Comparison of ENCODE assay signal across 15 cellular contexts in genomic region chr12:14275886-14276285, GRCh38.
A peak's percentile ranks its signal among the peaks of the same experiment; 100 is the strongest.
DNase-seq lines count a peak whose midpoint lies in the region; ATAC-seq and TF ChIP-seq lines count a peak whose summit lies in the region.
"Had no signal": no experiment of that assay in that cellular context is flagged by ENCODE, and none has a peak within 500 bp of the region (broad histone marks: within the 10 kb centered on the region; RNA-seq: fewer than 3 reads in every experiment).

No MANE protein-coding gene starts in this region.

- no peak overlapping the region for H2AFZ ChIP-seq in DND-41 (ENCODE audit: low read depth, low read length)

- H3K27me3 Mint-ChIP-seq in T-helper 17 cell: no peaks in the 10 kb centered on the region
- H3K27me3 Mint-ChIP-seq: activated naive CD4-positive, alpha-beta T cell treated with anti-CD3 and anti-CD28 coated beads, Interleukin-2, amount 50 U/mL, for 24 hours had no signal

- peaks cover 11% of the 10 kb centered on the region for H3K4me1 Mint-ChIP-seq in T-helper 17 cell

- no peaks in the 10 kb centered on the region for H4K20me1 ChIP-seq in DND-41 (ENCODE audit: insufficient read depth, low read length)

- H3K4me1 ChIP-seq in DND-41 (ENCODE audit: insufficient read depth, low read length) (no peaks in the 10 kb centered on the region), lower lobe of right lung (peaks cover 17% of the 10 kb centered on the region), testis (no peaks in the 10 kb centered on the region)

- DNase-seq in DND-41 (peak; percentile 26), Kasumi-1 (lab: John Stamatoyannopoulos, UW) (peak; percentile 38 to 59), T-helper 17 cell (no peak), lower lobe of right lung (no peak), testis (no peak)
- DNase-seq: CD4-positive, CD25-positive, alpha-beta regulatory T cell; effector CD4-positive, alpha-beta T cell; hypothalamus; left cardiac atrium; SHP77; stomach had no signal

- intact Hi-C loops in lower lobe of right lung (cut with DNase I) (no loop called here), testis (cut with DNase I; ENCODE audit: low total_unique reads) (no loop called here)

- H3K9me3 ChIP-seq in DND-41 (ENCODE audit: insufficient read depth, low read length, severe bottlenecking) (no peaks in the 10 kb centered on the region), T-helper 17 cell (ENCODE audit: control insufficient read depth, low read length, poor library complexity, severe bottlenecking) (no peaks in the 10 kb centered on the region), lower lobe of right lung (no peaks in the 10 kb centered on the region), testis (no peaks in the 10 kb centered on the region)

- H3K79me2 ChIP-seq in DND-41 (ENCODE audit: insufficient read depth, low read length): no peaks in the 10 kb centered on the region

- peaks cover 2% of the 10 kb centered on the region for H3K36me3 Mint-ChIP-seq in T-helper 17 cell (ENCODE audit: low read depth)

- no peak overlapping the region for H3K9ac ChIP-seq in DND-41 (ENCODE audit: low read depth, low read length)

- no peak overlapping the region for H3K4me3 Mint-ChIP-seq in T-helper 17 cell
- H3K4me3 Mint-ChIP-seq: activated naive CD4-positive, alpha-beta T cell treated with anti-CD3 and anti-CD28 coated beads, Interleukin-2, amount 50 U/mL, for 24 hours; CD4-positive, CD25-positive, alpha-beta regulatory T cell had no signal

- 74 to 76% methylated on average over 1 of the region's 1 CpG for WGBS in testis, 2 donors

- no peak for TF ChIP-seq POLR2A in testis (IDR thresholded peaks at IDR 0.05)

- no peak overlapping the region for H3K27ac Mint-ChIP-seq in T-helper 17 cell
- H3K27ac Mint-ChIP-seq: activated naive CD4-positive, alpha-beta T cell treated with anti-CD3 and anti-CD28 coated beads, Interleukin-2, amount 50 U/mL, for 24 hours had no signal

- no peaks in the 10 kb centered on the region for H3K36me3 ChIP-seq in DND-41 (ENCODE audit: insufficient read depth, low read length)
- H3K36me3 ChIP-seq in lower lobe of right lung: no peaks in the 10 kb centered on the region
- H3K36me3 ChIP-seq in testis (ENCODE audit: low read depth, missing control alignments): no peaks in the 10 kb centered on the region
- H3K36me3 ChIP-seq: stomach had no signal

- H3K27ac ChIP-seq in DND-41 (ENCODE audit: low read length): no peak overlapping the region
- no peak overlapping the region for H3K27ac ChIP-seq in lower lobe of right lung
- no peak overlapping the region for H3K27ac ChIP-seq in testis
- H3K27ac ChIP-seq: stomach had no signal

- no peak overlapping the region for H3K4me2 ChIP-seq in DND-41 (ENCODE audit: insufficient read depth, low read length)

- H3K27me3 ChIP-seq in DND-41 (ENCODE audit: insufficient read depth, low read length, poor library complexity) (no peaks in the 10 kb centered on the region), lower lobe of right lung (ENCODE audit: low read depth) (no peaks in the 10 kb centered on the region), testis (no peaks in the 10 kb centered on the region)
- H3K27me3 ChIP-seq: stomach had no signal

- no peak for TF ChIP-seq CTCF in DND-41 (IDR thresholded peaks at IDR 0.05; ENCODE audit: borderline replicate concordance, extremely low read depth, low read length, poor library complexity, severe bottlenecking)
- no peak for TF ChIP-seq CTCF in lower lobe of right lung (IDR thresholded peaks at IDR 0.05)
- TF ChIP-seq CTCF in testis (IDR thresholded peaks at IDR 0.05): no peak

- ATAC-seq in DND-41 (ENCODE audit: insufficient read depth, low read depth) (peak; percentile 85), T-helper 17 cell (peak; percentile 54), lower lobe of right lung (peak; percentile 42 to 49), GM18873 (IDR thresholded peaks at IDR 0.05; ENCODE audit: low FRiP score, unreplicated experiment) (no peak), GM18520 (IDR thresholded peaks at IDR 0.05; ENCODE audit: unreplicated experiment) (no peak), GM18861 (IDR thresholded peaks at IDR 0.05; ENCODE audit: unreplicated experiment) (no peak)

- H3K4me3 ChIP-seq in DND-41 (ENCODE audit: low read depth in 1 of 2, low read length in 2 of 2): no peak overlapping the region
- H3K4me3 ChIP-seq in lower lobe of right lung: no peak overlapping the region
- no peak overlapping the region for H3K4me3 ChIP-seq in testis
- H3K4me3 ChIP-seq: stomach had no signal

Comparison
In these comparisons a context has a peak if more than half of its experiments do, and no peak if none do; other contexts are left out.
1. ATAC-seq: peak in DND-41 (single experiment), T-helper 17 cell (single experiment) and lower lobe of right lung (2 of 2); none in GM18873 (single experiment), GM18520 (single experiment) and GM18861 (single experiment).
2. DNase-seq: peak in DND-41 (single experiment) and Kasumi-1 (2 of 2); none in T-helper 17 cell (0 of 3), lower lobe of right lung (single experiment) and testis (single experiment).